In the genomic region with DNA sequence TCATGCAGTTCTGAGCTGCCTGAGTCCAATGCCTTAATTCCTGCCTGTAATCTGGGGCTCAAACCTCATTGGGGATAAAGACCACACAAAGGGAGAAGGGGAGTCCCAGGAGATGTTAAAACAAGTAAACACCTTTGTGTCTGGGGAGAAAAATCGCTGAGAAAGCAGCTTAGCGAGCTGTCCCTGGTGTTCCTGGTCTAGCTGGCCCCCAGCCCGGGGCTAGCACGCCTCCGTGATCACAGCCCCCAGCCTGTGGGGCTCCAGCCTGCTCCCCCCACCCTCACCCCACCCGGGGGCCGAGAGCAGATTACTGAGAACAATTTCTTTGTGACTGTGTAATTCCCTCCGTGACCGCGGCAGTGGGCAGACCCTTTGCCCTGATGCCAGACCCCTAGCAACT, we compare ENCODE assay signal across 24 cellular contexts.
"Had no signal": no experiment of that assay in that cellular context is flagged by ENCODE, and none has a peak within 500 bp of the region (broad histone marks: within the 10 kb centered on the region; RNA-seq: fewer than 3 reads in every experiment).

No MANE protein-coding gene starts in this region.

- H3K27me3 ChIP-seq: adrenal gland, body of pancreas, left lung, pancreas, sigmoid colon, stomach, tibial artery had no signal

- DNase-seq: activated CD4-positive, alpha-beta T cell treated with anti-CD3 and anti-CD28 coated beads for 4 hours; activated CD4-positive, alpha-beta T cell treated with anti-CD3 and anti-CD28 coated beads, Interleukin-2, amount 50 U/mL, for 4 hours; activated CD4-positive, CD25-positive, alpha-beta regulatory T cell; activated CD8-positive, alpha-beta memory T cell treated with anti-CD3 and anti-CD28 coated beads, Interleukin-2, amount 50 U/mL, for 48 hours; activated effector memory CD4-positive, alpha-beta T cell treated with Interleukin-2 at 50 U/mL for 16 hours; activated naive CD4-positive, alpha-beta T cell treated with Interleukin-2 at 50 U/mL for 16 hours; activated naive CD8-positive, alpha-beta T cell treated with anti-CD3 and anti-CD28 coated beads for 36 hours; adrenal gland; aorta; body of pancreas; effector CD4-positive, alpha-beta T cell; left lung; pancreas; small intestine; stimulated activated CD4-positive, alpha-beta T cell treated with anti-CD3 and anti-CD28 coated beads, Interleukin-4, amount 100 ng/mL, for 24 hours; stimulated activated naive B cell treated with anti-CD40 and anti-IgM and Interleukin-4, amounts not matched to agents 10 μg/mL and 1 μg/mL and 100 μg/mL, for 72 hours; stomach; T-helper 1 cell; tibial artery had no signal

- H3K4me3 ChIP-seq: adrenal gland, body of pancreas, left lung, lung, pancreas, prostate gland, sigmoid colon, stomach, tibial artery had no signal

- ATAC-seq: body of pancreas; left lung; pancreas; stimulated activated naive B cell treated with anti-CD40 and anti-IgM and Interleukin-4, amounts not matched to agents 10 μg/mL and 1 μg/mL and 100 μg/mL, for 72 hours had no signal

- H3K9me3 ChIP-seq: adrenal gland, body of pancreas, left lung, pancreas, prostate gland, sigmoid colon, stomach, tibial artery had no signal

- H3K4me1 ChIP-seq: adrenal gland, body of pancreas, pancreas, prostate gland, sigmoid colon, stomach had no signal

- H3K27ac Mint-ChIP-seq: activated naive CD8-positive, alpha-beta T cell treated with anti-CD3 and anti-CD28 coated beads for 36 hours; nephron; T-helper 2 cell treated with Interferon-gamma antibody and Interleukin-4, amounts not matched to agents 5 μg/mL and 100 μg/mL, for 36 hours had no signal

- H3K27me3 Mint-ChIP-seq: activated naive CD8-positive, alpha-beta T cell treated with anti-CD3 and anti-CD28 coated beads for 36 hours; stimulated activated naive B cell treated with anti-CD40 and anti-IgM and Interleukin-4, amounts not matched to agents 10 μg/mL and 1 μg/mL and 100 μg/mL, for 72 hours had no signal

- H3K4me3 Mint-ChIP-seq: activated naive CD8-positive, alpha-beta T cell treated with anti-CD3 and anti-CD28 coated beads for 36 hours; nephron; stimulated activated naive B cell treated with anti-CD40 and anti-IgM and Interleukin-4, amounts not matched to agents 10 μg/mL and 1 μg/mL and 100 μg/mL, for 72 hours; T-helper 2 cell treated with Interferon-gamma antibody and Interleukin-4, amounts not matched to agents 5 μg/mL and 100 μg/mL, for 36 hours had no signal

- H3K27ac ChIP-seq: adrenal gland, body of pancreas, left lung, pancreas, prostate gland, sigmoid colon, stomach, tibial artery had no signal

- H3K9me3 Mint-ChIP-seq: activated naive CD8-positive, alpha-beta T cell treated with anti-CD3 and anti-CD28 coated beads for 36 hours; nephron; stimulated activated naive B cell treated with anti-CD40 and anti-IgM and Interleukin-4, amounts not matched to agents 10 μg/mL and 1 μg/mL and 100 μg/mL, for 72 hours; T-helper 2 cell treated with Interferon-gamma antibody and Interleukin-4, amounts not matched to agents 5 μg/mL and 100 μg/mL, for 36 hours had no signal
